19 cellular contexts compared by ENCODE assay signal in genomic region chr2:236286866-236287545, GRCh38. TPM values are rescaled to one million over a fixed set of nuclear protein-coding genes. Genes with fewer than 3 reads are reported as not detected.
DNase-seq lines count a peak whose midpoint lies in the region; ATAC-seq and TF ChIP-seq lines count a peak whose summit lies in the region.
"Had no signal": no experiment of that assay in that cellular context is flagged by ENCODE, and none has a peak within 500 bp of the region (broad histone marks: within the 10 kb centered on the region; RNA-seq: fewer than 3 reads in every experiment).

No MANE protein-coding gene starts in this region.

- no peaks in the 10 kb centered on the region for H3K79me2 ChIP-seq in mammary epithelial cell (ENCODE audit: insufficient read depth, low read length)

- H3K9me3 ChIP-seq in mammary epithelial cell (replicated peaks; ENCODE audit: insufficient read depth, low read length): no peaks in the 10 kb centered on the region

- no peak overlapping the region for H2AFZ ChIP-seq in mammary epithelial cell (ENCODE audit: low read depth, low read length)

- peaks cover 16% of the 10 kb centered on the region for H3K27me3 Mint-ChIP-seq in nephron progenitor cell (ENCODE audit: low read depth, poor library complexity)

- no peak overlapping the region for H3K4me3 ChIP-seq in mammary epithelial cell (replicated peaks in 1 of 3; ENCODE audit: insufficient read depth in 1 of 3, low read depth in 2 of 3, low read length in 3 of 3)

- H3K4me2 ChIP-seq in mammary epithelial cell (ENCODE audit: insufficient read depth, low read depth, low read length): no peak overlapping the region

- WGBS in mammary epithelial cell (ENCODE audit: low coverage, missing lambda C conversion rate): 69% methylated on average over 6 of the region's 7 CpGs

- dilution Hi-C loops in mammary epithelial cell (cut with HindIII; ENCODE audit: low sequenced_read_pairs): no loop called here

- no peak overlapping the region for H3K9ac ChIP-seq in mammary epithelial cell (ENCODE audit: insufficient read depth, low read length)

- H3K36me3 ChIP-seq in mammary epithelial cell (ENCODE audit: insufficient read depth, low read length): no peaks in the 10 kb centered on the region

- H3K27ac ChIP-seq in mammary epithelial cell (ENCODE audit: insufficient read depth, low read depth, low read length): no peak overlapping the region

- in situ Hi-C loops in mammary epithelial cell (cut with MboI; ENCODE audit: low sequenced_read_pairs in 2 of 2): no loop called here

- DNase-seq in EH (ENCODE audit: low read depth) (peak; percentile 89), M059J (ENCODE audit: low read depth) (peak; percentile 80), mammary epithelial cell (peak; percentile 7), nephron progenitor cell (no peak), HuH-7.5 (ENCODE audit: low spot score) (no peak)
- DNase-seq: activated CD4-positive, alpha-beta T cell treated with anti-CD3 and anti-CD28 coated beads for 36 hours; activated T-cell treated with anti-CD3 and anti-CD28 coated beads, Interleukin-2, amount 50 U/mL, for 4 hours; anterior cingulate cortex; GDM1; naive thymus-derived CD4-positive, alpha-beta T cell; NCI-H1092 treated with DMSO at 0.1 percent for 48 hours; NCI-H345; right cardiac atrium; stimulated activated naive CD8-positive, alpha-beta T cell treated with anti-CD3 and anti-CD28 coated beads, Interleukin-15, Interleukin-2, amounts not matched to agents 100 U/mL and 50 U/mL, for 24 hours; T-cell had no signal

- peaks cover 23% of the 10 kb centered on the region for H3K36me3 Mint-ChIP-seq in nephron progenitor cell (ENCODE audit: low read depth)
- H3K36me3 Mint-ChIP-seq: naive thymus-derived CD4-positive, alpha-beta T cell; T-cell had no signal

- CTCF ChIA-PET in mammary epithelial cell (lab: Charles Lee; ENCODE audit: low non-redundant PET): no interaction called here

- H3K27ac Mint-ChIP-seq in nephron progenitor cell: peak overlapping the region; percentile 79
- H3K27ac Mint-ChIP-seq: activated CD4-positive, alpha-beta T cell treated with anti-CD3 and anti-CD28 coated beads for 36 hours; naive thymus-derived CD4-positive, alpha-beta T cell; T-cell had no signal

- no peak for TF ChIP-seq CTCF in mammary epithelial cell (conservative IDR thresholded peaks at IDR 0.05 in 1 of 2, IDR thresholded peaks at IDR 0.05 in 1 of 2; ENCODE audit: extremely low read depth in 1 of 2, insufficient read depth in 1 of 2, low read depth in 1 of 2, low read length in 2 of 2)
- TF ChIP-seq CTCF in nephron progenitor cell (IDR thresholded peaks at IDR 0.05): no peak

- no peaks in the 10 kb centered on the region for H3K4me1 ChIP-seq in mammary epithelial cell (ENCODE audit: insufficient read depth, low read length)

- no TSS peak for BruUV-seq in mammary epithelial cell (replicated peaks; lab: Mats Ljungman, UMichigan)

- no peaks in the 10 kb centered on the region for H4K20me1 ChIP-seq in mammary epithelial cell (ENCODE audit: insufficient read depth, low read length)

- peaks cover 32% of the 10 kb centered on the region for H3K9me3 Mint-ChIP-seq in nephron progenitor cell
- H3K9me3 Mint-ChIP-seq: activated T-cell treated with anti-CD3 and anti-CD28 coated beads, Interleukin-2, amount 50 U/mL, for 4 hours had no signal

- peaks cover 14% of the 10 kb centered on the region for H3K4me1 Mint-ChIP-seq in nephron progenitor cell
- H3K4me1 Mint-ChIP-seq: activated CD4-positive, alpha-beta T cell treated with anti-CD3 and anti-CD28 coated beads for 36 hours; naive thymus-derived CD4-positive, alpha-beta T cell; T-cell had no signal

- H3K27me3 ChIP-seq in mammary epithelial cell (ENCODE audit: insufficient read depth, low read length): no peaks in the 10 kb centered on the region

- ATAC-seq in HG03520 (IDR thresholded peaks at IDR 0.05; ENCODE audit: unreplicated experiment) (no peak), GM18520 (IDR thresholded peaks at IDR 0.05; ENCODE audit: unreplicated experiment) (no peak), HG02840 (IDR thresholded peaks at IDR 0.05; ENCODE audit: low FRiP score, unreplicated experiment) (no peak)
- ATAC-seq: activated CD4-positive, alpha-beta T cell treated with anti-CD3 and anti-CD28 coated beads for 36 hours; activated T-cell treated with anti-CD3 and anti-CD28 coated beads, Interleukin-2, amount 50 U/mL, for 4 hours; naive thymus-derived CD4-positive, alpha-beta T cell; right cardiac atrium; stimulated activated naive CD8-positive, alpha-beta T cell treated with anti-CD3 and anti-CD28 coated beads, Interleukin-15, Interleukin-2, amounts not matched to agents 100 U/mL and 50 U/mL, for 24 hours; T-cell had no signal

- H3K4me3 Mint-ChIP-seq in nephron progenitor cell: no peak overlapping the region
- H3K4me3 Mint-ChIP-seq: activated CD4-positive, alpha-beta T cell treated with anti-CD3 and anti-CD28 coated beads for 36 hours; activated T-cell treated with anti-CD3 and anti-CD28 coated beads, Interleukin-2, amount 50 U/mL, for 4 hours; naive thymus-derived CD4-positive, alpha-beta T cell; T-cell had no signal

- intact Hi-C loops in mammary epithelial cell (cut with micrococcal nuclease): no loop called here

RNA-seq across cellular contexts. Expression of gene ASB18, which starts 22.8 kb away (rescaled TPM):
- 0.30 TPM in 1 of 2 replicates, not detected in the other for total RNA-seq in M059J (2014; rRNA removed; shearing (Covaris generic))
- not detected for total RNA-seq in mammary epithelial cell
- polyA plus RNA-seq in mammary epithelial cell: not detected
- polyA minus RNA-seq in mammary epithelial cell: not detected
- total RNA-seq: activated CD4-positive, alpha-beta T cell treated with anti-CD3 and anti-CD28 coated beads for 36 hours; activated T-cell treated with anti-CD3 and anti-CD28 coated beads, Interleukin-2, amount 50 U/mL, for 4 hours; naive thymus-derived CD4-positive, alpha-beta T cell; OCI-LY7; T-cell had no signal
- polyA plus RNA-seq: naive thymus-derived CD4-positive, alpha-beta T cell had no signal

Comparison
In these comparisons a context has a peak if more than half of its experiments do, and no peak if none do; other contexts are left out.
1. DNase-seq: peak in EH (single experiment), M059J (single experiment) and mammary epithelial cell (single experiment); none in nephron progenitor cell (single experiment) and HuH-7.5 (single experiment).